4 cellular contexts compared by ENCODE assay signal in genomic region chr6:161281092-161281491, GRCh38.
TF ChIP-seq lines count a peak whose summit lies in the region.

No MANE protein-coding gene starts in this region.

TF ChIP-seq in HepG2, 621 proteins besides CTCF, POLR2A, EP300 and RAD21:
- TF ChIP-seq ZNF564 (CRISPR knock-in tag; IDR thresholded peaks at IDR 0.05) = peak; percentile 90; the same call in 1 of the 2 replicates
- TF ChIP-seq IRF9 (CRISPR knock-in tag; IDR thresholded peaks at IDR 0.05; ENCODE audit: borderline replicate concordance) = no peak

TF ChIP-seq in HCT116, 20 proteins besides CTCF, POLR2A, EP300 and RAD21:
- peak; percentile 31; the same call in 1 of the 2 replicates for TF ChIP-seq CBX3 (IDR thresholded peaks at IDR 0.05; ENCODE audit: low read depth)
- no peak for TF ChIP-seq MAX (IDR thresholded peaks at IDR 0.05)
- no peak for TF ChIP-seq ELF1 (IDR thresholded peaks at IDR 0.05; ENCODE audit: borderline replicate concordance, low read depth)

TF ChIP-seq in HEK293, 187 proteins besides CTCF, POLR2A, EP300 and RAD21:
- peak; percentile 76 for TF ChIP-seq SETDB1 (IDR thresholded peaks at IDR 0.05; ENCODE audit: insufficient read length, low read length)
- no peak for TF ChIP-seq ZNF596 (tag by site-specific recombination; IDR thresholded peaks at IDR 0.05)

TF ChIP-seq in K562, 482 proteins besides CTCF, POLR2A, EP300 and RAD21:
- no peak for TF ChIP-seq ARID3B (CRISPR knock-in tag; IDR thresholded peaks at IDR 0.05; ENCODE audit: borderline replicate concordance)
- TF ChIP-seq CBX3 (IDR thresholded peaks at IDR 0.05; ENCODE audit: borderline replicate concordance in 1 of 2, low read length in 2 of 2) = peak in 1 of 2 experiments; percentile 50; a peak in 1 of 3 replicates
- TF ChIP-seq ZNF445 (CRISPR knock-in tag; IDR thresholded peaks at IDR 0.05; ENCODE audit: low read depth) = no peak
- 0 out of 2 replicates have a peak, but pooled peaks have one; percentile 59 for TF ChIP-seq CBX5 (IDR thresholded peaks at IDR 0.05; ENCODE audit: borderline replicate concordance, low read depth)
- no peak for TF ChIP-seq TRIM24 (IDR thresholded peaks at IDR 0.05)
